Comparison of ENCODE assay signal across 13 cellular contexts in the genomic region with DNA sequence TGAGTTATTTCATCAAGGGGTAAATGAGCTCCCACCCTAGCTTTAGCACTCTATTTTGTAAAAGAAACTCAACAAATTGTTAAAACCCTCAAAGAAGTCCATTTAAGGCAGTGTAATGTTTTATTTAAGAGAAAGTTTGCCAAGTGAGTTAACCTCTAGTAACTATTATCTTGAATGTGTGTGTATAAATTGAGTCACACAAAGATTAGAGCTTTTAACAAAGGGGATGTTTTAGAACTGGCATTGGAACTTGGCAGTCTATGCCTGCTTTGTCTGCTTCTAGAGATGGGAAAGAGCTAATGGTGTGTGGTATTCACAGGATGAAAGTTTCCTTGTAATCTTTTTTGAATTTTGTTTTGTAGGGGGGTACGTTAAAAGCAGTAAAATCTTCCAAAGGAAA. TPM values are rescaled to one million over a fixed set of nuclear protein-coding genes. Genes with fewer than 3 reads are reported as not detected.
DNase-seq lines count a peak whose midpoint lies in the region; ATAC-seq and TF ChIP-seq lines count a peak whose summit lies in the region.
"Had no signal": no experiment of that assay in that cellular context is flagged by ENCODE, and none has a peak within 500 bp of the region (broad histone marks: within the 10 kb centered on the region; RNA-seq: fewer than 3 reads in every experiment).

No MANE protein-coding gene starts in this region.

- ATAC-seq in activated CD4-positive, CD25-positive, alpha-beta regulatory T cell treated with anti-CD3 and anti-CD28 coated beads, Interleukin-2, amount 50 U/mL, for 24 hours, result no peak

- intact Hi-C loops in left ventricle myocardium inferior (cut with micrococcal nuclease) (no loop called here), cardiac septum (cut with DNase I) (no loop called here)

- H3K27ac ChIP-seq in left ventricle myocardium inferior (replicated peaks), result peak overlapping the region; percentile 22
- H3K27ac ChIP-seq: C4-2B had no signal

- peaks cover 78% of the 10 kb centered on the region for H3K36me3 ChIP-seq in left ventricle myocardium inferior

- TF ChIP-seq CTCF in left ventricle myocardium inferior (IDR thresholded peaks at IDR 0.05; ENCODE audit: borderline replicate concordance) (no peak), fibroblast of pulmonary artery (IDR thresholded peaks at IDR 0.05; ENCODE audit: low read length, missing control alignments) (no peak)

- no peaks in the 10 kb centered on the region for H3K9me3 ChIP-seq in left ventricle myocardium inferior (replicated peaks)
- H3K9me3 ChIP-seq: HAP-1 had no signal

- H3K27me3 ChIP-seq in left ventricle myocardium inferior (ENCODE audit: low read depth), result no peaks in the 10 kb centered on the region

- H3K4me1 ChIP-seq in left ventricle myocardium inferior, result peaks cover 9% of the 10 kb centered on the region
- H3K4me1 ChIP-seq: HAP-1 had no signal

- H3K4me3 ChIP-seq in left ventricle myocardium inferior (no peak overlapping the region), fibroblast of pulmonary artery (replicated peaks; ENCODE audit: low read depth, low read length) (no peak overlapping the region)
- H3K4me3 ChIP-seq: HAP-1 had no signal

- DNase-seq in left ventricle myocardium inferior (no peak), cardiac septum (ENCODE audit: low spot score) (no peak), fibroblast of pulmonary artery (ENCODE audit: low read depth) (peak; percentile 68), pulmonary artery endothelial cell (ENCODE audit: low read depth, low spot score) (peak; percentile 24), NCI-H510A treated with DMSO at 0.1 percent for 48 hours (lab: John Stamatoyannopoulos, UW) (no peak), kidney tubule cell (ENCODE audit: low spot score) (no peak)
- no peak for DNase-seq in NK-92 treated with Interleukin-12 subunit alpha and Interleukin-12 subunit beta, amount 100 ng/mL, for 24 hours (lab: John Stamatoyannopoulos, UW)
- DNase-seq: KG1, NCI-H1092, NCI-H748 treated with DMSO at 0.1 percent for 48 hours had no signal

RNA-seq across cellular contexts. Expression of gene KDM3B, which starts 33.2 kb away (rescaled TPM):
- total RNA-seq in left ventricle myocardium inferior, result 40.7 TPM
- 48.5 TPM for total RNA-seq in cardiac septum
- total RNA-seq in pulmonary artery endothelial cell, result 47.4 and 52.0 TPM in 2 replicates

RNA-seq across cellular contexts. Expression of gene FAM53C, which starts 47.6 kb away (rescaled TPM):
- 26.7 TPM for total RNA-seq in left ventricle myocardium inferior
- 23.8 TPM for total RNA-seq in cardiac septum
- 30.7 and 30.8 TPM in 2 replicates for total RNA-seq in pulmonary artery endothelial cell

RNA-seq across cellular contexts. Expression of gene REEP2, which starts 53.2 kb away (rescaled TPM):
- total RNA-seq in left ventricle myocardium inferior (6.6 TPM), cardiac septum (10.8 TPM), pulmonary artery endothelial cell (2.0 and 4.2 TPM in 2 replicates)

RNA-seq across cellular contexts. Expression of gene CDC25C, which starts 54.1 kb away (rescaled TPM):
- total RNA-seq in left ventricle myocardium inferior (not detected), cardiac septum (0.19 TPM), pulmonary artery endothelial cell (6.0 and 15.5 TPM in 2 replicates)

Comparison
In these comparisons a context has a peak if more than half of its experiments do, and no peak if none do; other contexts are left out.
1. DNase-seq: peak in fibroblast of pulmonary artery (single experiment) and pulmonary artery endothelial cell (single experiment); none in left ventricle myocardium inferior (single experiment), cardiac septum (single experiment), NCI-H510A treated with DMSO at 0.1 percent for 48 hours (single experiment), NK-92 treated with Interleukin-12 subunit alpha and Interleukin-12 subunit beta, amount 100 ng/mL, for 24 hours (single experiment) and kidney tubule cell (single experiment).